In genomic region chr3:38627956-38628355, GRCh38 we compare ENCODE assay signal across 9 cellular contexts. TPM values are rescaled to one million over a fixed set of nuclear protein-coding genes. Genes with fewer than 3 reads are reported as not detected.
DNase-seq lines count a peak whose midpoint lies in the region; ATAC-seq and TF ChIP-seq lines count a peak whose summit lies in the region.
"Had no signal": no experiment of that assay in that cellular context is flagged by ENCODE, and none has a peak within 500 bp of the region (broad histone marks: within the 10 kb centered on the region; RNA-seq: fewer than 3 reads in every experiment).

No MANE protein-coding gene starts in this region.

- peaks cover 2% of the 10 kb centered on the region for H3K27me3 Mint-ChIP-seq in glutamatergic neuron (ENCODE audit: unreplicated experiment)

- no peaks in the 10 kb centered on the region for H4K20me1 ChIP-seq in DOHH2 (ENCODE audit: control insufficient read depth, insufficient read depth, low read depth, low read length)

- H3K27ac ChIP-seq in DOHH2 (ENCODE audit: low read depth, low read length) (no peak overlapping the region), ovary (no peak overlapping the region)
- H3K27ac ChIP-seq: epithelial cell of prostate had no signal

- H3K27ac Mint-ChIP-seq in glutamatergic neuron (ENCODE audit: unreplicated experiment): no peak overlapping the region

- H3K4me1 ChIP-seq in DOHH2 (ENCODE audit: control insufficient read depth, low read length) (no peaks in the 10 kb centered on the region), ovary (ENCODE audit: insufficient read depth) (no peaks in the 10 kb centered on the region)

- DNase-seq in SW 1271 (lab: John Stamatoyannopoulos, UW) (peak; percentile 59 to 60), glutamatergic neuron (peak; percentile 67), ovary (no peak), NCI-H187 (lab: John Stamatoyannopoulos, UW) (no peak)

- TF ChIP-seq POLR2A in ovary (IDR thresholded peaks at IDR 0.05): no peak

- no peaks in the 10 kb centered on the region for H3K9me2 ChIP-seq in DOHH2 (replicated peaks; ENCODE audit: control insufficient read depth, low read length)

- ATAC-seq in GM19395 (IDR thresholded peaks at IDR 0.05; ENCODE audit: unreplicated experiment) (peak; percentile 63), HG02623 (IDR thresholded peaks at IDR 0.05; ENCODE audit: unreplicated experiment) (no peak), HG03565 (IDR thresholded peaks at IDR 0.05; ENCODE audit: unreplicated experiment) (no peak)

- no peak overlapping the region for H3K4me3 Mint-ChIP-seq in glutamatergic neuron (ENCODE audit: unreplicated experiment)

- no peaks in the 10 kb centered on the region for H3K79me2 ChIP-seq in DOHH2 (ENCODE audit: control insufficient read depth, low read length)

- H3K36me3 ChIP-seq in DOHH2 (ENCODE audit: control insufficient read depth, low read length) (no peaks in the 10 kb centered on the region), ovary (no peaks in the 10 kb centered on the region)

- intact Hi-C loops in ovary (cut with DNase I): no loop called here

- TF ChIP-seq EP300 in ovary (IDR thresholded peaks at IDR 0.05): no peak

- no peaks in the 10 kb centered on the region for H3K4me1 Mint-ChIP-seq in glutamatergic neuron (ENCODE audit: low read depth, unreplicated experiment)

- H3K9me3 Mint-ChIP-seq in glutamatergic neuron (ENCODE audit: unreplicated experiment): peaks cover 1% of the 10 kb centered on the region

- TF ChIP-seq CTCF in DOHH2 (IDR thresholded peaks at IDR 0.05; ENCODE audit: low read depth, low read length, poor library complexity, severe bottlenecking): peak; percentile 81
- peak; percentile 52 for TF ChIP-seq CTCF in glutamatergic neuron (IDR thresholded peaks at IDR 0.05; ENCODE audit: partially characterized antibody, unreplicated experiment)
- no peak for TF ChIP-seq CTCF in ovary (IDR thresholded peaks at IDR 0.05)

- WGBS in ovary, 3 donors: 66 to 70% (median 67%) methylated on average over 4 of the region's 4 CpGs

- H3K9me3 ChIP-seq in DOHH2 (ENCODE audit: control insufficient read depth, insufficient read depth, low read length) (no peaks in the 10 kb centered on the region), ovary (no peaks in the 10 kb centered on the region)

- no peaks in the 10 kb centered on the region for H3K36me3 Mint-ChIP-seq in glutamatergic neuron (ENCODE audit: unreplicated experiment)

- no peaks in the 10 kb centered on the region for H3K27me3 ChIP-seq in DOHH2 (ENCODE audit: control insufficient read depth, low read length)
- no peaks in the 10 kb centered on the region for H3K27me3 ChIP-seq in ovary

- no peaks in the 10 kb centered on the region for H3F3A ChIP-seq in DOHH2 (ENCODE audit: control insufficient read depth, insufficient read depth)

- no peak overlapping the region for H3K4me2 ChIP-seq in DOHH2 (ENCODE audit: low read length)

- H3K4me3 ChIP-seq in DOHH2 (ENCODE audit: low read length) (no peak overlapping the region), ovary (no peak overlapping the region)

RNA-seq across cellular contexts. Expression of gene SCN5A, which starts 21.5 kb away (rescaled TPM):
- total RNA-seq in glutamatergic neuron (ENCODE audit: unreplicated experiment) (4.8 TPM), ovary (1 to 10 TPM in 6 of 7 donors, under 1 TPM in 1; 0.83 to 4.7 (median 2.2) TPM)
- under 1 TPM; 0.67 to 0.71 TPM for polyA plus RNA-seq in ovary

Comparison
In these comparisons a context has a peak if more than half of its experiments do, and no peak if none do; other contexts are left out.
1. CTCF ChIP-seq: peak in DOHH2 (single experiment) and glutamatergic neuron (single experiment); none in ovary (0 of 3).
2. DNase-seq: peak in SW 1271 (2 of 2) and glutamatergic neuron (single experiment); none in ovary (0 of 5) and NCI-H187 (0 of 2).